Comparison of ENCODE assay signal across 1 cellular context in genomic region chr6:97790926-97791590, GRCh38.
TF ChIP-seq lines count a peak whose summit lies in the region.

No MANE protein-coding gene starts in this region.

TF ChIP-seq in H1, 55 proteins besides CTCF, POLR2A, EP300 and RAD21 (continued from another document):
- TF ChIP-seq CTBP2 (IDR thresholded peaks at IDR 0.05; ENCODE audit: borderline replicate concordance, insufficient read depth, insufficient read length, low read length) = no peak
- TF ChIP-seq USF2 (IDR thresholded peaks at IDR 0.05; ENCODE audit: low read length) = no peak
- no peak for TF ChIP-seq SIX5 (IDR thresholded peaks at IDR 0.05; ENCODE audit: low read depth, low read length)
